ENCODE assay signal across 9 cellular contexts in genomic region chr6:116154887-116155286, GRCh38. TPM values are rescaled to one million over a fixed set of nuclear protein-coding genes. Genes with fewer than 3 reads are reported as not detected.
"Had no signal": no experiment of that assay in that cellular context is flagged by ENCODE, and none has a peak within 500 bp of the region (broad histone marks: within the 10 kb centered on the region; RNA-seq: fewer than 3 reads in every experiment).

No MANE protein-coding gene starts in this region.

- DNase-seq: GM23248, GOT3, H7, KG1 had no signal

- H3K4me3 ChIP-seq: GM23248, HAP-1 had no signal

- H3K9ac ChIP-seq: GM23248 had no signal

- H2AFZ ChIP-seq: GM23248 had no signal

- H3K4me1 ChIP-seq: HAP-1 had no signal

- H3K27ac ChIP-seq: GM23248 had no signal

- H3K9me3 ChIP-seq: HAP-1 had no signal

- ATAC-seq: HCT116 had no signal

- H3K36me3 ChIP-seq: HAP-1 had no signal

- FAIRE-seq: HTR-8/SVneo had no signal

RNA-seq across cellular contexts. Expression of gene COL10A1, which starts 29.0 kb away (rescaled TPM):
- total RNA-seq: H4, H7, HT-29 had no signal
